In the genomic region with DNA sequence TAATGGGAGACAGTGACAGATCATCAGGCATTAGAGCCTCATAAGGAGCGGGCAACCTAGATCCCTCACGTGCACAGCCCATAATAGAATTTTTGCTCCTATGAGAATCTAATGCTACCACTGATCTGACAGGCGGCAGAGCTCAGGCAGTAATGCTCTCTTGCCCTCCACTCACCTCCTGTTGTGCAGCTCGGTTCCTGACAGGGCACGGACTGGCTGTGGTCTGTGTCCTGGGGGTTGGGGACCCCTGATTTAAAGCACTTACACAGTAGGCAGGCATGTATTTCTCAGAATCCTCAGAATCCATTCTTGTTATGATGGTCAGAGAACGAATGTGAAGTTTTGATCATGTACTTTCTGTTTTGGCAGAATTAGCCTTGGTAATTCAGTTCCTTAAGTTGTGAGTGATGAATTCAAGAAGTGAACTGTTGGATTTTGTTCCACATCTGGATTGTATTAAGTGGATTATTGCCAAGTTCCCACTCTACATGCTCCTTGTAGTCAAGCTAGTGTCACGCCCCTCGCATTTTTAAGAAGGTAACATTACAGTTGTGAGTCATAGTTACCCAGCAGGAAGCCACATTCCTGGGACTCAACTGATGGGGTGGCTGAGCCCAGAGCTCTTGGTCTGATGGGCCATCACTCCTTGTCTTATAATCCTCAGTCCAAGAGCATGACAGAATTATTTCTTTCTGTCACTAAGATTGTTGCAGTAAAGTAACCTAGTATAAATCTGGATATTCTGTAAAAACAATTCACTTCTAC, we compare ENCODE assay signal across 10 cellular contexts.
DNase-seq lines count a peak whose midpoint lies in the region; ATAC-seq and TF ChIP-seq lines count a peak whose summit lies in the region.
"Had no signal": no experiment of that assay in that cellular context is flagged by ENCODE, and none has a peak within 500 bp of the region (broad histone marks: within the 10 kb centered on the region; RNA-seq: fewer than 3 reads in every experiment).

No MANE protein-coding gene starts in this region.

- RAD21 ChIA-PET in HCT116 (lab: Charles Lee; ENCODE audit: low non-redundant PET in 1 of 2, low total read pairs in 2 of 2, uncharacterized antibody in 2 of 2, unreplicated experiment in 2 of 2) = no interaction called here

- no peaks in the 10 kb centered on the region for H3K9me2 ChIP-seq in HCT116 (ENCODE audit: insufficient read depth)

- peak overlapping the region; percentile 38; the same call in 1 of the 2 replicates for H3K27ac ChIP-seq in HCT116 (ENCODE audit: low read depth, low read length)
- H3K27ac ChIP-seq in foreskin keratinocyte = peak overlapping the region; percentile 31
- peak overlapping the region; percentile 24 for H3K27ac ChIP-seq in stomach smooth muscle (ENCODE audit: low read length)

- no peak for TF ChIP-seq CTCF in HCT116 (IDR thresholded peaks at IDR 0.05 in 2 of 3, conservative IDR thresholded peaks at IDR 0.05 in 1 of 3; ENCODE audit: borderline replicate concordance in 1 of 3, insufficient read depth in 1 of 3, low read depth in 2 of 3, low read length in 2 of 3)
- no peak for TF ChIP-seq CTCF in foreskin keratinocyte (conservative IDR thresholded peaks at IDR 0.05)

- peak overlapping the region in 1 of 2 experiments; percentile 35; a peak in 2 of 4 replicates for H3K4me3 ChIP-seq in HCT116 (replicated peaks in 1 of 2; ENCODE audit: low read depth in 1 of 2, low read length in 2 of 2)
- peak overlapping the region; percentile 53 to 67 for H3K4me3 ChIP-seq in stomach smooth muscle (ENCODE audit: low read length in 2 of 2)

- DNase-seq in HCT116 (ENCODE audit: low read depth, low spot score) (peak; percentile 76), SW 1271 (lab: John Stamatoyannopoulos, UW) (peak; percentile 16 to 66), foreskin keratinocyte (peak; percentile 74 to 88), KG1 (lab: John Stamatoyannopoulos, UW) (no peak), GF-D8 (lab: John Stamatoyannopoulos, UW) (no peak)
- DNase-seq: activated B cell treated with CpG ODN at 0.5 μM for 24 hours; activated naive CD8-positive, alpha-beta T cell treated with anti-CD3 and anti-CD28 coated beads, Interleukin-2, amount 10 ng/mL, durations not matched to agents 7 days and 5 days; NCI-H2081 had no signal

- intact Hi-C loops in HCT116 (cut with micrococcal nuclease) = loop anchor here (10.0 kb wide), 1 partner anchor 521 kb away; no protein-coding TSS in a partner anchor

- BruUV-seq in HCT116 (replicated peaks; lab: Mats Ljungman, UMichigan) = no TSS peak

- H3K27me3 ChIP-seq in HCT116 (ENCODE audit: insufficient read depth, low read length) = no peaks in the 10 kb centered on the region
- no peaks in the 10 kb centered on the region for H3K27me3 ChIP-seq in foreskin keratinocyte
- H3K27me3 ChIP-seq in stomach smooth muscle (ENCODE audit: control insufficient read depth in 1 of 2, insufficient read depth in 2 of 2, low read length in 2 of 2) = no peaks in the 10 kb centered on the region

- TF ChIP-seq RAD21 in HCT116 (IDR thresholded peaks at IDR 0.05; ENCODE audit: low read depth) = 0 out of 2 replicates have a peak, but pooled peaks have one; percentile 5

- H4K20me1 ChIP-seq in HCT116 (ENCODE audit: insufficient read depth) = no peaks in the 10 kb centered on the region; the same call in 1 of the 2 replicates

- peak overlapping the region; percentile 72 for H3K4me2 ChIP-seq in HCT116 (ENCODE audit: low read length)

- ATAC-seq in HCT116 = peak; percentile 97
- ATAC-seq in foreskin keratinocyte = peak; percentile 97
- no peak for ATAC-seq in HG02884 (IDR thresholded peaks at IDR 0.05; ENCODE audit: unreplicated experiment)

- peaks cover 17% of the 10 kb centered on the region for H3K79me2 ChIP-seq in HCT116 (ENCODE audit: insufficient read depth, low read length)

- POLR2A ChIA-PET in HCT116 (lab: Charles Lee) = interaction anchor here (0.6 to 0.7 kb wide), 2 partner anchors 9 to 13 kb away, joined by 3 read pairs; no protein-coding TSS in a partner anchor

- H3K9ac ChIP-seq in HCT116 (ENCODE audit: low read length) = peak overlapping the region; percentile 26; the same call in 1 of the 2 replicates
- H3K9ac ChIP-seq in stomach smooth muscle (ENCODE audit: low read length in 2 of 2) = no peak overlapping the region

- H3K4me1 ChIP-seq in HCT116 (ENCODE audit: control insufficient read depth in 1 of 2, insufficient read depth in 2 of 2, low read length in 2 of 2) = peaks cover 21 to 23% of the 10 kb centered on the region in 2 experiments
- H3K4me1 ChIP-seq in foreskin keratinocyte = peaks cover 20% of the 10 kb centered on the region
- H3K4me1 ChIP-seq in stomach smooth muscle (ENCODE audit: control insufficient read depth, insufficient read depth, low read length) = peaks cover 14% of the 10 kb centered on the region

- TF ChIP-seq POLR2A in HCT116 (IDR thresholded peaks at IDR 0.05; ENCODE audit: borderline replicate concordance, extremely low read depth, insufficient read depth, insufficient read length) = no peak

- H2AFZ ChIP-seq in HCT116 (ENCODE audit: low read depth, low read length, poor library complexity, severe bottlenecking) = no peak overlapping the region

- H3K36me3 ChIP-seq in HCT116 (ENCODE audit: control insufficient read depth in 1 of 2, insufficient read depth in 2 of 2, low read length in 2 of 2) (no peaks in the 10 kb centered on the region), stomach smooth muscle (ENCODE audit: control insufficient read depth in 2 of 2, insufficient read depth in 2 of 2, low read length in 2 of 2) (no peaks in the 10 kb centered on the region)

- H3K9me3 ChIP-seq in HCT116 (ENCODE audit: control insufficient read depth in 1 of 2, insufficient read depth in 1 of 2, low read depth in 1 of 2, low read length in 2 of 2) = no peaks in the 10 kb centered on the region
- no peaks in the 10 kb centered on the region for H3K9me3 ChIP-seq in stomach smooth muscle (ENCODE audit: control insufficient read depth in 2 of 2, low read length in 2 of 2)

- CTCF ChIA-PET in HCT116 (lab: Charles Lee) = no interaction called here

TF ChIP-seq in HCT116, 20 proteins besides CTCF, POLR2A, EP300 and RAD21 (continues in another document):
- TF ChIP-seq SP1 (IDR thresholded peaks at IDR 0.05; ENCODE audit: low read depth) (peak; percentile 76), YY1 (IDR thresholded peaks at IDR 0.05; ENCODE audit: extremely low read depth, insufficient replicate concordance, low read depth, low read length) (peak; percentile 15), FOSL1 (IDR thresholded peaks at IDR 0.05; ENCODE audit: low read depth) (peak; percentile 93), ELF1 (IDR thresholded peaks at IDR 0.05; ENCODE audit: borderline replicate concordance, low read depth) (no peak), EZH2 (IDR thresholded peaks at IDR 0.05) (no peak), JUND (IDR thresholded peaks at IDR 0.05) (peak; percentile 90), ZNF274 (IDR thresholded peaks at IDR 0.05; ENCODE audit: low read depth, low read length) (no peak), SIN3A (IDR thresholded peaks at IDR 0.05; ENCODE audit: low read depth) (peak; percentile 49; the same call in 1 of the 2 replicates), CBX3 (IDR thresholded peaks at IDR 0.05; ENCODE audit: low read depth) (peak; percentile 88), ZFX (IDR thresholded peaks at IDR 0.05) (no peak), POLR2AphosphoS5 (IDR thresholded peaks at IDR 0.05; ENCODE audit: low read depth, low read length) (peak; percentile 38; the same call in 1 of the 2 replicates), TCF7L2 (IDR thresholded peaks at IDR 0.05; ENCODE audit: borderline replicate concordance, extremely low read depth, insufficient read depth, insufficient read length) (peak; percentile 35)
- TF ChIP-seq, protein P1, sequence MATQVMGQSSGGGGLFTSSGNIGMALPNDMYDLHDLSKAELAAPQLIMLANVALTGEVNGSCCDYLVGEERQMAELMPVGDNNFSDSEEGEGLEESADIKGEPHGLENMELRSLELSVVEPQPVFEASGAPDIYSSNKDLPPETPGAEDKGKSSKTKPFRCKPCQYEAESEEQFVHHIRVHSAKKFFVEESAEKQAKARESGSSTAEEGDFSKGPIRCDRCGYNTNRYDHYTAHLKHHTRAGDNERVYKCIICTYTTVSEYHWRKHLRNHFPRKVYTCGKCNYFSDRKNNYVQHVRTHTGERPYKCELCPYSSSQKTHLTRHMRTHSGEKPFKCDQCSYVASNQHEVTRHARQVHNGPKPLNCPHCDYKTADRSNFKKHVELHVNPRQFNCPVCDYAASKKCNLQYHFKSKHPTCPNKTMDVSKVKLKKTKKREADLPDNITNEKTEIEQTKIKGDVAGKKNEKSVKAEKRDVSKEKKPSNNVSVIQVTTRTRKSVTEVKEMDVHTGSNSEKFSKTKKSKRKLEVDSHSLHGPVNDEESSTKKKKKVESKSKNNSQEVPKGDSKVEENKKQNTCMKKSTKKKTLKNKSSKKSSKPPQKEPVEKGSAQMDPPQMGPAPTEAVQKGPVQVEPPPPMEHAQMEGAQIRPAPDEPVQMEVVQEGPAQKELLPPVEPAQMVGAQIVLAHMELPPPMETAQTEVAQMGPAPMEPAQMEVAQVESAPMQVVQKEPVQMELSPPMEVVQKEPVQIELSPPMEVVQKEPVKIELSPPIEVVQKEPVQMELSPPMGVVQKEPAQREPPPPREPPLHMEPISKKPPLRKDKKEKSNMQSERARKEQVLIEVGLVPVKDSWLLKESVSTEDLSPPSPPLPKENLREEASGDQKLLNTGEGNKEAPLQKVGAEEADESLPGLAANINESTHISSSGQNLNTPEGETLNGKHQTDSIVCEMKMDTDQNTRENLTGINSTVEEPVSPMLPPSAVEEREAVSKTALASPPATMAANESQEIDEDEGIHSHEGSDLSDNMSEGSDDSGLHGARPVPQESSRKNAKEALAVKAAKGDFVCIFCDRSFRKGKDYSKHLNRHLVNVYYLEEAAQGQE (IDR thresholded peaks at IDR 0.05; ENCODE audit: low read depth) = no peak
- TF ChIP-seq, protein P2, sequence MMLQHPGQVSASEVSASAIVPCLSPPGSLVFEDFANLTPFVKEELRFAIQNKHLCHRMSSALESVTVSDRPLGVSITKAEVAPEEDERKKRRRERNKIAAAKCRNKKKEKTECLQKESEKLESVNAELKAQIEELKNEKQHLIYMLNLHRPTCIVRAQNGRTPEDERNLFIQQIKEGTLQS (IDR thresholded peaks at IDR 0.05) = no peak

Comparison
In these comparisons a context has a peak if more than half of its experiments do, and no peak if none do; other contexts are left out.
1. DNase-seq: peak in HCT116 (single experiment), SW 1271 (2 of 2) and foreskin keratinocyte (2 of 2); none in KG1 (single experiment) and GF-D8 (single experiment).
2. Peak in every context shown above with its lines, with median percentiles within 50 percentile points of each other: H3K27ac ChIP-seq.